ENCODE assay signal across 15 cellular contexts in genomic region chr12:79452906-79453305, GRCh38.
DNase-seq lines count a peak whose midpoint lies in the region; ATAC-seq and TF ChIP-seq lines count a peak whose summit lies in the region.
"Had no signal": no experiment of that assay in that cellular context is flagged by ENCODE, and none has a peak within 500 bp of the region (broad histone marks: within the 10 kb centered on the region; RNA-seq: fewer than 3 reads in every experiment).

No MANE protein-coding gene starts in this region.

- DNase-seq in H4 (ENCODE audit: low spot score) (peak; percentile 9), SK-N-MC (ENCODE audit: low read depth, low spot score) (peak; percentile 52), renal cortical epithelial cell (ENCODE audit: low read depth) (peak; percentile 80), DMS79 (lab: John Stamatoyannopoulos, UW) (no peak), GM10266 (ENCODE audit: extremely low spot score) (no peak)
- DNase-seq in effector CD8-positive, alpha-beta T cell (lab: John Stamatoyannopoulos, UW): no peak
- DNase-seq: activated B cell treated with CpG ODN at 0.5 μM for 24 hours; activated effector memory CD4-positive, alpha-beta T cell treated with anti-CD3 and anti-CD28 coated beads, Interleukin-2, amount 50 U/mL, for 16 hours; NCI-H146; NCI-H345; sigmoid colon; stimulated activated CD4-positive, alpha-beta T cell treated with anti-CD3 and anti-CD28 coated beads, Interleukin-4, amount 100 ng/mL, for 4 hours had no signal

- no peak for TF ChIP-seq CTCF in GM10266 (IDR thresholded peaks at IDR 0.05; ENCODE audit: control insufficient read depth, insufficient read depth, low read depth, missing control alignments)

- no peak overlapping the region for H3K9ac ChIP-seq in SK-N-MC (ENCODE audit: insufficient read length)

- no peak overlapping the region for H3K4me3 ChIP-seq in SK-N-MC
- H3K4me3 ChIP-seq: sigmoid colon had no signal

- peak overlapping the region; percentile 48; the same call in 1 of the 2 replicates for H3K27ac ChIP-seq in SK-N-MC

- H3K36me3 ChIP-seq in SK-N-MC (ENCODE audit: insufficient read depth, low read length): no peaks in the 10 kb centered on the region
- H3K36me3 ChIP-seq: sigmoid colon had no signal

- no peaks in the 10 kb centered on the region for H3K9me3 ChIP-seq in SK-N-MC (ENCODE audit: low read depth, low read length)
- H3K9me3 ChIP-seq: sigmoid colon had no signal

- peak; percentile 24 for ATAC-seq in esophagus mucosa
- ATAC-seq in GM21786 (IDR thresholded peaks at IDR 0.05; ENCODE audit: unreplicated experiment): no peak
- ATAC-seq: HCT116 had no signal

Comparison
In these comparisons a context has a peak if more than half of its experiments do, and no peak if none do; other contexts are left out.
1. DNase-seq: peak in H4 (single experiment), SK-N-MC (single experiment) and renal cortical epithelial cell (single experiment); none in effector CD8-positive, alpha-beta T cell (single experiment), DMS79 (single experiment) and GM10266 (single experiment).